ENCODE assay signal across 17 cellular contexts in the genomic region with DNA sequence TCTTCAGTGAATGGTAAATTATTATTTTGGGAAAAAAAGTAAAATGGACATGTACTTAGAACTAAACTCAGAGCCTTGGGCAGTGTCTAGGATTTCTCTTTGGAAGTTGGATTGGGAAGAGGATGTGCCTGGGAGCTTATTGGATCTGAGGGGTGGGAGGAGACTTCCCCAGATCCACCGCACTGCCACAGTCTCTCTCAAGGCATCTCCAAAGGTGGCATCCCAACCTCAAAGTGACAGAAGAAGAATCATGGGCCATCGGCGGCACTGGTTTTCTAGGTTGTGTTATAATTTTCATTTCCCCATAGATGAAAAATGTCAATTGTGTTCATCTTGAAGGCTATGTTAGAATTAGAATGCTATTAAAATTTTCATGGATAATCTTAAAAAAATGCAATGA.
DNase-seq lines count a peak whose midpoint lies in the region; ATAC-seq, FAIRE-seq and TF ChIP-seq lines count a peak whose summit lies in the region.
"Had no signal": no experiment of that assay in that cellular context is flagged by ENCODE, and none has a peak within 500 bp of the region (broad histone marks: within the 10 kb centered on the region; RNA-seq: fewer than 3 reads in every experiment).

No MANE protein-coding gene starts in this region.

- no peaks in the 10 kb centered on the region for H3K36me3 Mint-ChIP-seq in osteocyte (ENCODE audit: unreplicated experiment)
- H3K36me3 Mint-ChIP-seq: activated CD4-positive, alpha-beta memory T cell treated with anti-CD3 and anti-CD28 coated beads for 36 hours; IgD-negative memory B cell had no signal

- TF ChIP-seq CTCF in left ventricle myocardium inferior (IDR thresholded peaks at IDR 0.05; ENCODE audit: borderline replicate concordance) (no peak), coronary artery (IDR thresholded peaks at IDR 0.05) (no peak), osteocyte (IDR thresholded peaks at IDR 0.05) (no peak)

- peak overlapping the region; percentile 87 for H3K27ac ChIP-seq in left ventricle myocardium inferior (replicated peaks)
- H3K27ac ChIP-seq in coronary artery: peak overlapping the region; percentile 94 to 95
- peak overlapping the region; percentile 62 to 75 for H3K27ac ChIP-seq in aorta (ENCODE audit: low read depth in 1 of 2, low read length in 2 of 2)
- H3K27ac ChIP-seq: C4-2B, ovary had no signal

- H3K36me3 ChIP-seq in left ventricle myocardium inferior (no peaks in the 10 kb centered on the region), aorta (ENCODE audit: control insufficient read depth in 1 of 2, insufficient read depth in 2 of 2, low read length in 1 of 2) (no peaks in the 10 kb centered on the region)
- H3K36me3 ChIP-seq: ovary had no signal

- WGBS in aorta, 2 donors: 98 to 99% methylated on average over 3 of the region's 3 CpGs

- H3K4me1 ChIP-seq in left ventricle myocardium inferior: peaks cover 78% of the 10 kb centered on the region
- peaks cover 0 to 6% of the 10 kb centered on the region in 2 donors for H3K4me1 ChIP-seq in aorta (ENCODE audit: control insufficient read depth in 1 of 2, insufficient read depth in 2 of 2, low read length in 2 of 2)

- H3K9me3 ChIP-seq in left ventricle myocardium inferior (replicated peaks): no peaks in the 10 kb centered on the region
- H3K9me3 ChIP-seq in aorta (ENCODE audit: control insufficient read depth, low read length): no peaks in the 10 kb centered on the region
- H3K9me3 ChIP-seq: ovary had no signal

- no peak for ATAC-seq in Right ventricle myocardium inferior
- no peak for ATAC-seq in aorta (ENCODE audit: low FRiP score)
- ATAC-seq in HG03159 (IDR thresholded peaks at IDR 0.05; ENCODE audit: unreplicated experiment): no peak

- no peaks in the 10 kb centered on the region for H3K9me3 Mint-ChIP-seq in osteocyte (ENCODE audit: unreplicated experiment)
- H3K9me3 Mint-ChIP-seq: activated CD4-positive, alpha-beta memory T cell treated with anti-CD3 and anti-CD28 coated beads for 36 hours had no signal

- peaks cover 48% of the 10 kb centered on the region for H3K4me1 Mint-ChIP-seq in osteocyte (ENCODE audit: unreplicated experiment)
- H3K4me1 Mint-ChIP-seq: IgD-negative memory B cell had no signal

- DNase-seq in left ventricle myocardium inferior (no peak), Right ventricle myocardium inferior (ENCODE audit: missing footprints) (no peak), coronary artery (ENCODE audit: low spot score) (peak; percentile 65), osteocyte (ENCODE audit: extremely low spot score, unreplicated experiment) (peak; percentile 59), aorta (no peak), GM12892 (ENCODE audit: insufficient read length) (no peak), NCI-H2107 treated with DMSO at 0.1 percent for 48 hours (lab: John Stamatoyannopoulos, UW; ENCODE audit: unreplicated experiment) (no peak)
- DNase-seq: activated CD4-positive, alpha-beta memory T cell treated with anti-CD3 and anti-CD28 coated beads for 36 hours; activated naive CD4-positive, alpha-beta T cell treated with Interleukin-2 at 50 U/mL for 16 hours; NCI-H1930; stimulated activated CD4-positive, alpha-beta T cell treated with anti-CD3 and anti-CD28 coated beads, Interleukin-4, amount 100 ng/mL, for 4 hours had no signal

- intact Hi-C loops in left ventricle myocardium inferior (cut with micrococcal nuclease): no loop called here
- intact Hi-C loops in Right ventricle myocardium inferior (cut with DNase I): loop anchor here (5.0 kb wide), 1 partner anchor 49 kb away; no protein-coding TSS in a partner anchor
- intact Hi-C loops in aorta (cut with DNase I): loop anchor here in 1 of 2 donors (10.0 kb wide), 1 partner anchor 202 kb away; the partner anchor contains the start of gene NXT1

- no peak for TF ChIP-seq POLR2A in GM12892 (IDR thresholded peaks at IDR 0.05; ENCODE audit: low read depth, low read length)

- H3K4me3 ChIP-seq in left ventricle myocardium inferior (no peak overlapping the region), coronary artery (no peak overlapping the region), aorta (ENCODE audit: low read length in 2 of 2) (no peak overlapping the region)
- H3K4me3 ChIP-seq: ovary had no signal

- H3K4me3 Mint-ChIP-seq in osteocyte (ENCODE audit: unreplicated experiment): no peak overlapping the region
- H3K4me3 Mint-ChIP-seq: activated CD4-positive, alpha-beta memory T cell treated with anti-CD3 and anti-CD28 coated beads for 36 hours had no signal

- peak overlapping the region; percentile 60 for H3K27ac Mint-ChIP-seq in osteocyte (ENCODE audit: unreplicated experiment)
- H3K27ac Mint-ChIP-seq: activated CD4-positive, alpha-beta memory T cell treated with anti-CD3 and anti-CD28 coated beads for 36 hours; IgD-negative memory B cell had no signal

- H3K27me3 ChIP-seq in left ventricle myocardium inferior (ENCODE audit: low read depth) (no peaks in the 10 kb centered on the region), aorta (ENCODE audit: control insufficient read depth in 1 of 2, insufficient read depth in 2 of 2, low read length in 1 of 2) (no peaks in the 10 kb centered on the region)
- H3K27me3 ChIP-seq: ovary had no signal

- no peak for FAIRE-seq in GM12892 (lab: Jason Lieb, UNC)
- FAIRE-seq: A204.1, small intestine had no signal

- H3K27me3 Mint-ChIP-seq in osteocyte (ENCODE audit: unreplicated experiment): no peaks in the 10 kb centered on the region
- H3K27me3 Mint-ChIP-seq: activated CD4-positive, alpha-beta memory T cell treated with anti-CD3 and anti-CD28 coated beads for 36 hours had no signal

Comparison
In these comparisons a context has a peak if more than half of its experiments do, and no peak if none do; other contexts are left out.
1. DNase-seq: peak in coronary artery (single experiment) and osteocyte (single experiment); none in left ventricle myocardium inferior (single experiment), Right ventricle myocardium inferior (single experiment), aorta (0 of 2), GM12892 (single experiment) and NCI-H2107 treated with DMSO at 0.1 percent for 48 hours (single experiment).
2. Peak in every context shown above with its lines, with median percentiles within 50 percentile points of each other: H3K27ac ChIP-seq.